13 cellular contexts compared by ENCODE assay signal in genomic region chr15:91412529-91412928, GRCh38.
"Had no signal": no experiment of that assay in that cellular context is flagged by ENCODE, and none has a peak within 500 bp of the region (broad histone marks: within the 10 kb centered on the region; RNA-seq: fewer than 3 reads in every experiment).

No MANE protein-coding gene starts in this region.

- H3K4me2 ChIP-seq: hepatocyte had no signal

- H3K9me3 ChIP-seq: body of pancreas had no signal

- H3K27ac ChIP-seq: body of pancreas, epithelial cell of prostate, hepatocyte had no signal

- FAIRE-seq: urothelium cell line had no signal

- DNase-seq: activated CD4-positive, alpha-beta T cell treated with anti-CD3 and anti-CD28 coated beads for 48 hours; activated naive CD4-positive, alpha-beta T cell treated with anti-CD3 and anti-CD28 coated beads, Interleukin-2, amount 50 U/mL, for 16 hours; body of pancreas; cortex of kidney; effector CD8-positive, alpha-beta T cell; kidney glomerular epithelial cell; midbrain; naive B cell; posterior cingulate gyrus had no signal

- H2AFZ ChIP-seq: hepatocyte had no signal

- H3K27me3 ChIP-seq: body of pancreas, hepatocyte had no signal

- H3K4me3 ChIP-seq: body of pancreas, hepatocyte had no signal

- H3K79me2 ChIP-seq: hepatocyte had no signal

- ATAC-seq: body of pancreas, WTC11 had no signal
